Comparison of ENCODE assay signal across 8 cellular contexts in genomic region chr9:78131969-78132687, GRCh38.
DNase-seq lines count a peak whose midpoint lies in the region; ATAC-seq and TF ChIP-seq lines count a peak whose summit lies in the region.

No MANE protein-coding gene starts in this region.

- CTCF ChIA-PET in activated naive CD4-positive, alpha-beta T cell treated with anti-CD3 and anti-CD28 coated beads for 36 hours (lab: Charles Lee), result interaction anchor here (0.7 to 2.3 kb wide), 3 partner anchors 10 to 138 kb away, joined by 3 to 16 read pairs (median 4); no protein-coding TSS in a partner anchor

- intact Hi-C loops in activated naive CD4-positive, alpha-beta T cell treated with anti-CD3 and anti-CD28 coated beads for 36 hours (cut with micrococcal nuclease), result loop anchor here (1.0 to 5.0 kb wide), 5 partner anchors 81 to 405 kb away; partner anchors contain the start of genes CEP78 and PSAT1

- H3K27me3 Mint-ChIP-seq in activated naive CD4-positive, alpha-beta T cell treated with anti-CD3 and anti-CD28 coated beads for 36 hours (ENCODE audit: low read depth), result no peaks in the 10 kb centered on the region
- peaks cover 5% of the 10 kb centered on the region for H3K27me3 Mint-ChIP-seq in nephron progenitor cell (ENCODE audit: low read depth, poor library complexity)

- DNase-seq in activated naive CD4-positive, alpha-beta T cell treated with anti-CD3 and anti-CD28 coated beads for 36 hours, result no peak
- DNase-seq in activated naive CD4-positive, alpha-beta T cell treated with anti-CD3 and anti-CD28 coated beads, Interleukin-2, amount 50 U/mL, for 16 hours, result no peak
- DNase-seq in fibroblast of pulmonary artery (ENCODE audit: low read depth) (peak; percentile 10), superior temporal gyrus (ENCODE audit: extremely low spot score) (peak; percentile 65), NCI-H128 (lab: John Stamatoyannopoulos, UW; ENCODE audit: unreplicated experiment) (no peak), nephron progenitor cell (no peak)

- H3K4me1 Mint-ChIP-seq in activated naive CD4-positive, alpha-beta T cell treated with anti-CD3 and anti-CD28 coated beads for 36 hours (ENCODE audit: low read depth), result peaks cover 16% of the 10 kb centered on the region
- H3K4me1 Mint-ChIP-seq in nephron progenitor cell, result no peaks in the 10 kb centered on the region

- H3K9me3 Mint-ChIP-seq in activated naive CD4-positive, alpha-beta T cell treated with anti-CD3 and anti-CD28 coated beads for 36 hours, result no peaks in the 10 kb centered on the region
- peaks cover 12% of the 10 kb centered on the region for H3K9me3 Mint-ChIP-seq in nephron progenitor cell

- H3K4me3 Mint-ChIP-seq in activated naive CD4-positive, alpha-beta T cell treated with anti-CD3 and anti-CD28 coated beads for 36 hours, result peak overlapping the region; percentile 58
- no peak overlapping the region for H3K4me3 Mint-ChIP-seq in nephron progenitor cell

- peak overlapping the region; percentile 60 for H3K27ac Mint-ChIP-seq in activated naive CD4-positive, alpha-beta T cell treated with anti-CD3 and anti-CD28 coated beads for 36 hours
- no peak overlapping the region for H3K27ac Mint-ChIP-seq in nephron progenitor cell

- peak overlapping the region; percentile 1 for H3K4me3 ChIP-seq in fibroblast of pulmonary artery (replicated peaks; ENCODE audit: low read depth, low read length)

- ATAC-seq in SK-N-SH treated with all-trans-retinoic acid at 6 μM for 48 hours (peak; percentile 74), GM21360 (IDR thresholded peaks at IDR 0.05; ENCODE audit: unreplicated experiment) (no peak)

- no peak for TF ChIP-seq CTCF in fibroblast of pulmonary artery (IDR thresholded peaks at IDR 0.05; ENCODE audit: low read length, missing control alignments)
- TF ChIP-seq CTCF in nephron progenitor cell (IDR thresholded peaks at IDR 0.05), result no peak

- H3K36me3 Mint-ChIP-seq in activated naive CD4-positive, alpha-beta T cell treated with anti-CD3 and anti-CD28 coated beads for 36 hours (ENCODE audit: low read depth), result no peaks in the 10 kb centered on the region
- no peaks in the 10 kb centered on the region for H3K36me3 Mint-ChIP-seq in nephron progenitor cell (ENCODE audit: low read depth)

TF ChIP-seq in SK-N-SH treated with all-trans-retinoic acid at 6 μM for 48 hours, 23 proteins besides CTCF, POLR2A, EP300 and RAD21:
- TF ChIP-seq ZFP3 (CRISPR knock-in tag; IDR thresholded peaks at IDR 0.05), result no peak
- no peak for TF ChIP-seq TSHZ2 (CRISPR knock-in tag; IDR thresholded peaks at IDR 0.05)
- TF ChIP-seq SNAI2 (CRISPR knock-in tag; IDR thresholded peaks at IDR 0.05), result no peak
- no peak for TF ChIP-seq ZFP30 (CRISPR knock-in tag; IDR thresholded peaks at IDR 0.05)
- TF ChIP-seq OSR1 (CRISPR knock-in tag; IDR thresholded peaks at IDR 0.05), result no peak

Comparison
In these comparisons a context has a peak if more than half of its experiments do, and no peak if none do; other contexts are left out.
1. DNase-seq: peak in fibroblast of pulmonary artery (single experiment) and superior temporal gyrus (single experiment); none in activated naive CD4-positive, alpha-beta T cell treated with anti-CD3 and anti-CD28 coated beads for 36 hours (single experiment), activated naive CD4-positive, alpha-beta T cell treated with anti-CD3 and anti-CD28 coated beads, Interleukin-2, amount 50 U/mL, for 16 hours (single experiment), NCI-H128 (single experiment) and nephron progenitor cell (single experiment).